2 cellular contexts compared by ENCODE assay signal in the genomic region with DNA sequence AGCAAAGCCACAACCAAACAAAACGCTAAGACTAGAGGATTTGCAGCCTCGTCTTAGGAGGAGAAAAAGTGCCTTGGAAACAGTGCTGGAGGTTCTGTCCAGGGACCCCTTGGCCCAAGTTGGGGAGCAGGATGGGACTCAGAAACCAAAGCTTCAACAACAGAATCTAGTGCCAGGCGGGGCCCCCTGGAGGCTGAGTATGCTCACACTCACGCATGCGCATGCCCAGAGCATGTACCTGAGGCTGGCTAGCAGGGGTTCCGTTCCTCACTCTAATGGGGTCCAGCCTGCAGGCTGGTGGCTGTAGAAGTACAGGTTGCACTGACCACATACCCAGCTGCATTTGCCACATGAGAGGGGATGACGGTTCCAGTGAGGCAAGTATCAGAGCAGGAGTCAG.
TF ChIP-seq lines count a peak whose summit lies in the region.

No MANE protein-coding gene starts in this region.

TF ChIP-seq in SK-N-SH, 30 proteins besides CTCF, POLR2A, EP300 and RAD21 (continued from another document):
- TF ChIP-seq, protein P1, sequence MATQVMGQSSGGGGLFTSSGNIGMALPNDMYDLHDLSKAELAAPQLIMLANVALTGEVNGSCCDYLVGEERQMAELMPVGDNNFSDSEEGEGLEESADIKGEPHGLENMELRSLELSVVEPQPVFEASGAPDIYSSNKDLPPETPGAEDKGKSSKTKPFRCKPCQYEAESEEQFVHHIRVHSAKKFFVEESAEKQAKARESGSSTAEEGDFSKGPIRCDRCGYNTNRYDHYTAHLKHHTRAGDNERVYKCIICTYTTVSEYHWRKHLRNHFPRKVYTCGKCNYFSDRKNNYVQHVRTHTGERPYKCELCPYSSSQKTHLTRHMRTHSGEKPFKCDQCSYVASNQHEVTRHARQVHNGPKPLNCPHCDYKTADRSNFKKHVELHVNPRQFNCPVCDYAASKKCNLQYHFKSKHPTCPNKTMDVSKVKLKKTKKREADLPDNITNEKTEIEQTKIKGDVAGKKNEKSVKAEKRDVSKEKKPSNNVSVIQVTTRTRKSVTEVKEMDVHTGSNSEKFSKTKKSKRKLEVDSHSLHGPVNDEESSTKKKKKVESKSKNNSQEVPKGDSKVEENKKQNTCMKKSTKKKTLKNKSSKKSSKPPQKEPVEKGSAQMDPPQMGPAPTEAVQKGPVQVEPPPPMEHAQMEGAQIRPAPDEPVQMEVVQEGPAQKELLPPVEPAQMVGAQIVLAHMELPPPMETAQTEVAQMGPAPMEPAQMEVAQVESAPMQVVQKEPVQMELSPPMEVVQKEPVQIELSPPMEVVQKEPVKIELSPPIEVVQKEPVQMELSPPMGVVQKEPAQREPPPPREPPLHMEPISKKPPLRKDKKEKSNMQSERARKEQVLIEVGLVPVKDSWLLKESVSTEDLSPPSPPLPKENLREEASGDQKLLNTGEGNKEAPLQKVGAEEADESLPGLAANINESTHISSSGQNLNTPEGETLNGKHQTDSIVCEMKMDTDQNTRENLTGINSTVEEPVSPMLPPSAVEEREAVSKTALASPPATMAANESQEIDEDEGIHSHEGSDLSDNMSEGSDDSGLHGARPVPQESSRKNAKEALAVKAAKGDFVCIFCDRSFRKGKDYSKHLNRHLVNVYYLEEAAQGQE (IDR thresholded peaks at IDR 0.05; ENCODE audit: low read depth, low read length) = no peak

TF ChIP-seq in SK-N-SH treated with all-trans-retinoic acid at 6 μM for 48 hours, 23 proteins besides CTCF, POLR2A, EP300 and RAD21 (continued from another document):
- no peak for TF ChIP-seq RARB (CRISPR knock-in tag; IDR thresholded peaks at IDR 0.05)
- TF ChIP-seq, protein P2, sequence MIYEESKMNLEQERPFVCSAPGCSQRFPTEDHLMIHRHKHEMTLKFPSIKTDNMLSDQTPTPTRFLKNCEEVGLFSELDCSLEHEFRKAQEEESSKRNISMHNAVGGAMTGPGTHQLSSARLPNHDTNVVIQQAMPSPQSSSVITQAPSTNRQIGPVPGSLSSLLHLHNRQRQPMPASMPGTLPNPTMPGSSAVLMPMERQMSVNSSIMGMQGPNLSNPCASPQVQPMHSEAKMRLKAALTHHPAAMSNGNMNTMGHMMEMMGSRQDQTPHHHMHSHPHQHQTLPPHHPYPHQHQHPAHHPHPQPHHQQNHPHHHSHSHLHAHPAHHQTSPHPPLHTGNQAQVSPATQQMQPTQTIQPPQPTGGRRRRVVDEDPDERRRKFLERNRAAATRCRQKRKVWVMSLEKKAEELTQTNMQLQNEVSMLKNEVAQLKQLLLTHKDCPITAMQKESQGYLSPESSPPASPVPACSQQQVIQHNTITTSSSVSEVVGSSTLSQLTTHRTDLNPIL (CRISPR knock-in tag; IDR thresholded peaks at IDR 0.05; ENCODE audit: low read depth) = no peak
- TF ChIP-seq GLIS3 (CRISPR knock-in tag; IDR thresholded peaks at IDR 0.05) = no peak
- no peak for TF ChIP-seq BACH2 (CRISPR knock-in tag; IDR thresholded peaks at IDR 0.05; ENCODE audit: borderline replicate concordance)
- TF ChIP-seq ZNF8 (CRISPR knock-in tag; IDR thresholded peaks at IDR 0.05) = no peak
- no peak for TF ChIP-seq PPARA (CRISPR knock-in tag; IDR thresholded peaks at IDR 0.05; ENCODE audit: borderline replicate concordance)
- no peak for TF ChIP-seq ARNTL (CRISPR knock-in tag; IDR thresholded peaks at IDR 0.05; ENCODE audit: borderline replicate concordance, low read depth)
- TF ChIP-seq, protein P3, sequence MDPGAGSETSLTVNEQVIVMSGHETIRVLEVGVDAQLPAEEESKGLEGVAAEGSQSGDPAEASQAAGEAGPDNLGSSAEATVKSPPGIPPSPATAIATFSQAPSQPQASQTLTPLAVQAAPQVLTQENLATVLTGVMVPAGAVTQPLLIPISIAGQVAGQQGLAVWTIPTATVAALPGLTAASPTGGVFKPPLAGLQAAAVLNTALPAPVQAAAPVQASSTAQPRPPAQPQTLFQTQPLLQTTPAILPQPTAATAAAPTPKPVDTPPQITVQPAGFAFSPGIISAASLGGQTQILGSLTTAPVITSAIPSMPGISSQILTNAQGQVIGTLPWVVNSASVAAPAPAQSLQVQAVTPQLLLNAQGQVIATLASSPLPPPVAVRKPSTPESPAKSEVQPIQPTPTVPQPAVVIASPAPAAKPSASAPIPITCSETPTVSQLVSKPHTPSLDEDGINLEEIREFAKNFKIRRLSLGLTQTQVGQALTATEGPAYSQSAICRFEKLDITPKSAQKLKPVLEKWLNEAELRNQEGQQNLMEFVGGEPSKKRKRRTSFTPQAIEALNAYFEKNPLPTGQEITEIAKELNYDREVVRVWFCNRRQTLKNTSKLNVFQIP (CRISPR knock-in tag; IDR thresholded peaks at IDR 0.05; ENCODE audit: borderline replicate concordance, low read depth) = no peak
- TF ChIP-seq, protein P4, sequence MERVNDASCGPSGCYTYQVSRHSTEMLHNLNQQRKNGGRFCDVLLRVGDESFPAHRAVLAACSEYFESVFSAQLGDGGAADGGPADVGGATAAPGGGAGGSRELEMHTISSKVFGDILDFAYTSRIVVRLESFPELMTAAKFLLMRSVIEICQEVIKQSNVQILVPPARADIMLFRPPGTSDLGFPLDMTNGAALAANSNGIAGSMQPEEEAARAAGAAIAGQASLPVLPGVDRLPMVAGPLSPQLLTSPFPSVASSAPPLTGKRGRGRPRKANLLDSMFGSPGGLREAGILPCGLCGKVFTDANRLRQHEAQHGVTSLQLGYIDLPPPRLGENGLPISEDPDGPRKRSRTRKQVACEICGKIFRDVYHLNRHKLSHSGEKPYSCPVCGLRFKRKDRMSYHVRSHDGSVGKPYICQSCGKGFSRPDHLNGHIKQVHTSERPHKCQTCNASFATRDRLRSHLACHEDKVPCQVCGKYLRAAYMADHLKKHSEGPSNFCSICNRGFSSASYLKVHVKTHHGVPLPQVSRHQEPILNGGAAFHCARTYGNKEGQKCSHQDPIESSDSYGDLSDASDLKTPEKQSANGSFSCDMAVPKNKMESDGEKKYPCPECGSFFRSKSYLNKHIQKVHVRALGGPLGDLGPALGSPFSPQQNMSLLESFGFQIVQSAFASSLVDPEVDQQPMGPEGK (CRISPR knock-in tag; IDR thresholded peaks at IDR 0.05; ENCODE audit: borderline replicate concordance) = no peak
- TF ChIP-seq SNAI2 (CRISPR knock-in tag; IDR thresholded peaks at IDR 0.05) = no peak
- no peak for TF ChIP-seq TCF4 (CRISPR knock-in tag; IDR thresholded peaks at IDR 0.05; ENCODE audit: borderline replicate concordance)
- TF ChIP-seq CSDC2 (CRISPR knock-in tag; IDR thresholded peaks at IDR 0.05) = no peak
- TF ChIP-seq ISL1 (CRISPR knock-in tag; IDR thresholded peaks at IDR 0.05) = no peak
- TF ChIP-seq ZNF70 (CRISPR knock-in tag; IDR thresholded peaks at IDR 0.05) = no peak
- TF ChIP-seq OSR1 (CRISPR knock-in tag; IDR thresholded peaks at IDR 0.05) = no peak
- TF ChIP-seq ZNF565 (CRISPR knock-in tag; conservative IDR thresholded peaks at IDR 0.05; ENCODE audit: low read depth) = no peak
